ENCODE assay signal across 9 cellular contexts in the genomic region with DNA sequence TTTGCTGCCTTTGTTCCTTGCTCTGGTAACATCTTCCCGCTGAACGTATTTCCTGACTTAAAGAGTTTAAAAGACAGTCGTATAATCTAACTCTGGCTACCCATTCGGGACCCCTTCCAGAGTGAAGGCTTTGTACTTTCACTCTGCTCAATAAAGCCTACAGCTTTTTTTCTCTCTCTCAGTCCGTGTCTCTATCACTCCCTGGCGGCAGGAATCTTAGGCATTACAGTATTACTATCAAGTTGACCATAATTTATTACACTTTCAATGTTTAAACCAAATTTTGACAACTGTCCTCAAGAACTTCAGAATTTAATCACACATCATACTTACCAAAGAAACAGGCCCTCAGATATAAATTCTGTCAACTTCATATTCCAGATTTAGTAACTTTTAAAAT.
DNase-seq lines count a peak whose midpoint lies in the region; ATAC-seq and TF ChIP-seq lines count a peak whose summit lies in the region.
"Had no signal": no experiment of that assay in that cellular context is flagged by ENCODE, and none has a peak within 500 bp of the region (broad histone marks: within the 10 kb centered on the region; RNA-seq: fewer than 3 reads in every experiment).

No MANE protein-coding gene starts in this region.

- WGBS in body of pancreas, 2 donors = 12 to 25% methylated on average over 6 of the region's 6 CpGs

- intact Hi-C loops in body of pancreas (cut with DNase I) = no loop called here

- no peak for TF ChIP-seq POLR2A in body of pancreas (IDR thresholded peaks at IDR 0.05)

- peaks cover 5% of the 10 kb centered on the region for H3K4me1 Mint-ChIP-seq in type B pancreatic cell (ENCODE audit: unreplicated experiment)
- H3K4me1 Mint-ChIP-seq in immature natural killer cell = no peaks in the 10 kb centered on the region

- H3K27me3 Mint-ChIP-seq in type B pancreatic cell (no peaks in the 10 kb centered on the region), immature natural killer cell (ENCODE audit: low read depth in 3 of 3) (peaks cover 0 to 6% (median 1%) of the 10 kb centered on the region in 3 donors)

- H3K27ac Mint-ChIP-seq in type B pancreatic cell = no peak overlapping the region
- H3K27ac Mint-ChIP-seq in immature natural killer cell = no peak overlapping the region

- TF ChIP-seq CTCF in body of pancreas (IDR thresholded peaks at IDR 0.05) = peak in 6 of 7 experiments; percentile 34 to 82 (median 68)
- TF ChIP-seq CTCF in type B pancreatic cell (conservative IDR thresholded peaks at IDR 0.05) = peak; percentile 68

- H3K9me3 Mint-ChIP-seq in type B pancreatic cell = peaks cover 6% of the 10 kb centered on the region
- peaks cover 2 to 71% (median 33%) of the 10 kb centered on the region in 6 donors for H3K9me3 Mint-ChIP-seq in immature natural killer cell

- H3K27me3 ChIP-seq in body of pancreas = no peaks in the 10 kb centered on the region

- no peaks in the 10 kb centered on the region for H3K36me3 Mint-ChIP-seq in type B pancreatic cell
- peaks cover 0 to 6% (median 0%) of the 10 kb centered on the region in 3 donors for H3K36me3 Mint-ChIP-seq in immature natural killer cell

- no peaks in the 10 kb centered on the region for H3K36me3 ChIP-seq in body of pancreas (replicated peaks in 1 of 2; ENCODE audit: insufficient read depth in 1 of 2, low read depth in 2 of 2)

- peak overlapping the region in 1 of 4 donors; percentile 2 for H3K27ac ChIP-seq in body of pancreas

- H3K9me3 ChIP-seq in body of pancreas = no peaks in the 10 kb centered on the region

- DNase-seq in DMS53 (lab: John Stamatoyannopoulos, UW) = peak; percentile 4
- no peak for DNase-seq in DMS53 treated with DMSO at 0.1 percent for 48 hours (lab: John Stamatoyannopoulos, UW; ENCODE audit: unreplicated experiment)
- peak; percentile 25 to 61 (median 46) for DNase-seq in body of pancreas
- DNase-seq in kidney tubule cell (ENCODE audit: low spot score) = peak; percentile 1
- no peak for DNase-seq in type B pancreatic cell (ENCODE audit: extremely low spot score, unreplicated experiment)
- no peak for DNase-seq in stimulated activated naive CD8-positive, alpha-beta T cell treated with anti-CD3 and anti-CD28 coated beads, Interleukin-15, Interleukin-2, amounts not matched to agents 100 U/mL and 50 U/mL, for 24 hours
- DNase-seq in immature natural killer cell = no peak
- DNase-seq in NCI-H2171 treated with DMSO at 0.1 percent for 48 hours (lab: John Stamatoyannopoulos, UW) = no peak
- DNase-seq: NCI-H1417 treated with DMSO at 0.1 percent for 48 hours had no signal

- H3K4me3 Mint-ChIP-seq in type B pancreatic cell = no peak overlapping the region
- no peak overlapping the region for H3K4me3 Mint-ChIP-seq in immature natural killer cell

- no peaks in the 10 kb centered on the region for H3K4me1 ChIP-seq in body of pancreas

- H3K4me3 ChIP-seq in body of pancreas = no peak overlapping the region

- ATAC-seq in body of pancreas = peak; percentile 71
- ATAC-seq in stimulated activated naive CD8-positive, alpha-beta T cell treated with anti-CD3 and anti-CD28 coated beads, Interleukin-15, Interleukin-2, amounts not matched to agents 100 U/mL and 50 U/mL, for 24 hours = no peak

Comparison
In these comparisons a context has a peak if more than half of its experiments do, and no peak if none do; other contexts are left out.
1. DNase-seq: peak in DMS53 (single experiment), body of pancreas (4 of 4) and kidney tubule cell (single experiment); none in DMS53 treated with DMSO at 0.1 percent for 48 hours (single experiment), type B pancreatic cell (single experiment), stimulated activated naive CD8-positive, alpha-beta T cell treated with anti-CD3 and anti-CD28 coated beads, Interleukin-15, Interleukin-2, amounts not matched to agents 100 U/mL and 50 U/mL, for 24 hours (single experiment), immature natural killer cell (0 of 3) and NCI-H2171 treated with DMSO at 0.1 percent for 48 hours (single experiment).